ENCODE assay signal across 31 cellular contexts in genomic region chr1:66916320-66916719, GRCh38. TPM values are rescaled to one million over a fixed set of nuclear protein-coding genes. Genes with fewer than 3 reads are reported as not detected.
A peak's percentile ranks its signal among the peaks of the same experiment; 100 is the strongest.
DNase-seq lines count a peak whose midpoint lies in the region; ATAC-seq, FAIRE-seq and TF ChIP-seq lines count a peak whose summit lies in the region.
"Had no signal": no experiment of that assay in that cellular context is flagged by ENCODE, and none has a peak within 500 bp of the region (broad histone marks: within the 10 kb centered on the region; RNA-seq: fewer than 3 reads in every experiment).

No MANE protein-coding gene starts in this region.

- POLR2A ChIA-PET in SK-N-SH (lab: Yijun Ruan, JAX) = interaction anchor here (1.7 kb wide), 1 partner anchor 9 kb away, joined by 4 read pairs; the partner anchor contains the start of genes DNAI4 and MIER1

- H3K27ac Mint-ChIP-seq in mesothelial cell of epicardium = peak overlapping the region; percentile 64
- H3K27ac Mint-ChIP-seq: activated CD8-positive, alpha-beta T cell treated with anti-CD3 and anti-CD28 coated beads for 36 hours; activated naive CD8-positive, alpha-beta T cell treated with anti-CD3 and anti-CD28 coated beads for 36 hours; HFFc6; neural progenitor cell had no signal

- DNase-seq in GF-D8 (lab: John Stamatoyannopoulos, UW) = peak; percentile 79
- peak; percentile 42 for DNase-seq in SK-N-SH
- DNase-seq in fibroblast of mammary gland (ENCODE audit: low read depth) = peak; percentile 33
- no peak for DNase-seq in mesothelial cell of epicardium (ENCODE audit: low spot score in 2 of 2, unreplicated experiment in 2 of 2)
- DNase-seq in NCI-H2171 (lab: John Stamatoyannopoulos, UW) = no peak
- no peak for DNase-seq in urothelium cell line (ENCODE audit: low spot score)
- DNase-seq: activated CD4-positive, alpha-beta T cell treated with anti-CD3 and anti-CD28 coated beads for 1 hour; activated CD8-positive, alpha-beta T cell treated with anti-CD3 and anti-CD28 coated beads for 36 hours; activated effector memory CD4-positive, alpha-beta T cell treated with Interleukin-2 at 50 U/mL for 16 hours; activated naive CD8-positive, alpha-beta T cell treated with anti-CD3 and anti-CD28 coated beads for 36 hours; C1 segment of cervical spinal cord; Calu3; caudate nucleus; DMS79 treated with DMSO at 0.1 percent for 48 hours; HFFc6; left cardiac atrium; NCI-H1092; NCI-H187; NCI-H524 treated with DMSO at 0.1 percent for 48 hours; NK-92 treated with Interleukin-12 subunit alpha and Interleukin-12 subunit beta, amount 100 ng/mL, for 24 hours; SHP77 treated with DMSO at 0.1 percent for 48 hours; stimulated activated CD4-positive, alpha-beta T cell treated with anti-CD3 and anti-CD28 coated beads, Interleukin-2, amount 100 ng/mL, for 48 hours; T-helper 1 cell; transverse colon had no signal

- TF ChIP-seq CTCF in SK-N-SH (IDR thresholded peaks at IDR 0.05) (no peak), fibroblast of mammary gland (conservative IDR thresholded peaks at IDR 0.05; ENCODE audit: control insufficient read depth, insufficient read depth, low read depth, low read length) (no peak), mesothelial cell of epicardium (IDR thresholded peaks at IDR 0.05; ENCODE audit: unreplicated experiment) (no peak)

- peaks cover 15% of the 10 kb centered on the region for H3K9me3 Mint-ChIP-seq in mesothelial cell of epicardium
- H3K9me3 Mint-ChIP-seq: HFFc6 had no signal

- H2AFZ ChIP-seq in SK-N-SH (ENCODE audit: low read depth) = no peak overlapping the region
- H2AFZ ChIP-seq: neural progenitor cell, parathyroid adenoma had no signal

- peak overlapping the region in 1 of 2 experiments; percentile 39; a peak in 1 of 4 replicates for H3K27ac ChIP-seq in SK-N-SH (ENCODE audit: low read depth in 2 of 2, low read length in 1 of 2)
- H3K27ac ChIP-seq: neural progenitor cell, parathyroid adenoma, transverse colon had no signal

- H3K4me1 Mint-ChIP-seq in mesothelial cell of epicardium = peaks cover 3% of the 10 kb centered on the region
- H3K4me1 Mint-ChIP-seq: activated naive CD8-positive, alpha-beta T cell treated with anti-CD3 and anti-CD28 coated beads for 36 hours; neural progenitor cell had no signal

- peak in 1 of 2 experiments; percentile 81; a peak in 2 of 4 replicates for TF ChIP-seq EP300 in SK-N-SH (IDR thresholded peaks at IDR 0.05; ENCODE audit: borderline replicate concordance in 1 of 2, low read depth in 1 of 2, low read length in 1 of 2)

- no peaks in the 10 kb centered on the region for H3K27me3 Mint-ChIP-seq in mesothelial cell of epicardium (ENCODE audit: low read depth)
- H3K27me3 Mint-ChIP-seq: activated CD8-positive, alpha-beta T cell treated with anti-CD3 and anti-CD28 coated beads for 36 hours; activated naive CD8-positive, alpha-beta T cell treated with anti-CD3 and anti-CD28 coated beads for 36 hours had no signal

- H3K9me2 ChIP-seq in SK-N-SH = no peaks in the 10 kb centered on the region

- CTCF ChIA-PET in SK-N-SH (lab: Yijun Ruan, JAX) = no interaction called here

- 0 out of 2 replicates have a peak, but pooled peaks cover 4% of the 10 kb centered on the region for H3K79me2 ChIP-seq in SK-N-SH (ENCODE audit: insufficient read depth)
- H3K79me2 ChIP-seq: parathyroid adenoma had no signal

- H3K36me3 ChIP-seq in SK-N-SH (replicated peaks in 1 of 2; ENCODE audit: control insufficient read depth in 1 of 2, insufficient read depth in 2 of 2, low read length in 1 of 2) = peaks cover 4 to 14% of the 10 kb centered on the region in 2 experiments
- H3K36me3 ChIP-seq: transverse colon had no signal

- no peaks in the 10 kb centered on the region for H3K27me3 ChIP-seq in SK-N-SH (ENCODE audit: insufficient read depth)
- H3K27me3 ChIP-seq: neural progenitor cell, transverse colon had no signal

- no peak for ATAC-seq in HG03565 (IDR thresholded peaks at IDR 0.05; ENCODE audit: unreplicated experiment)
- ATAC-seq: activated CD8-positive, alpha-beta T cell treated with anti-CD3 and anti-CD28 coated beads for 36 hours; esophagus mucosa; GM12878; left cardiac atrium; Panc1 had no signal

- peaks cover 11% of the 10 kb centered on the region for H3F3A ChIP-seq in SK-N-SH (replicated peaks; ENCODE audit: insufficient read depth)

- no peaks in the 10 kb centered on the region for H4K20me1 ChIP-seq in SK-N-SH (ENCODE audit: insufficient read depth)

- no peak overlapping the region for H3K4me2 ChIP-seq in SK-N-SH
- H3K4me2 ChIP-seq: neural progenitor cell had no signal

- no peaks in the 10 kb centered on the region; a peak in 1 of 4 replicates for H3K4me1 ChIP-seq in SK-N-SH (ENCODE audit: control insufficient read depth in 1 of 2, insufficient read depth in 2 of 2, low read depth in 1 of 2, low read length in 1 of 2)
- H3K4me1 ChIP-seq: neural progenitor cell, parathyroid adenoma had no signal

- H3K9ac ChIP-seq in SK-N-SH = no peak overlapping the region
- H3K9ac ChIP-seq: neural progenitor cell, parathyroid adenoma had no signal

- no peak for TF ChIP-seq RAD21 in SK-N-SH (IDR thresholded peaks at IDR 0.05; ENCODE audit: low read length)

- H3K36me3 Mint-ChIP-seq in mesothelial cell of epicardium = peaks cover 23% of the 10 kb centered on the region

- FAIRE-seq in urothelium cell line (lab: Jason Lieb, UNC) = no peak
- FAIRE-seq: GM12878, TTC549 had no signal

- no peaks in the 10 kb centered on the region for H3K9me3 ChIP-seq in SK-N-SH
- H3K9me3 ChIP-seq: transverse colon had no signal

- no peak overlapping the region for H3K4me3 Mint-ChIP-seq in mesothelial cell of epicardium
- H3K4me3 Mint-ChIP-seq: activated CD8-positive, alpha-beta T cell treated with anti-CD3 and anti-CD28 coated beads for 36 hours; activated naive CD8-positive, alpha-beta T cell treated with anti-CD3 and anti-CD28 coated beads for 36 hours; HFFc6; neural progenitor cell had no signal

- H3K4me3 ChIP-seq in SK-N-SH (ENCODE audit: low read depth in 2 of 2, low read length in 1 of 2) (no peak overlapping the region), fibroblast of mammary gland (ENCODE audit: control insufficient read depth, low read depth, low read length) (no peak overlapping the region)
- H3K4me3 ChIP-seq: GM12878, neural progenitor cell, transverse colon had no signal

- WGBS in SK-N-SH (ENCODE audit: low lambda C conversion rate) = 43% methylated on average over 2 of the region's 2 CpGs

TF ChIP-seq in SK-N-SH, 30 proteins besides CTCF, POLR2A, EP300 and RAD21:
- TF ChIP-seq GATA2 (CRISPR knock-in tag; IDR thresholded peaks at IDR 0.05) (peak; percentile 96), SMC3 (IDR thresholded peaks at IDR 0.05; ENCODE audit: low read depth, low read length) (no peak), FOSL2 (IDR thresholded peaks at IDR 0.05; ENCODE audit: borderline replicate concordance, low read depth) (no peak), TAF1 (IDR thresholded peaks at IDR 0.05; ENCODE audit: borderline replicate concordance, low read depth, low read length) (no peak), RCOR1 (IDR thresholded peaks at IDR 0.05; ENCODE audit: low read length) (peak; percentile 63; the same call in 1 of the 2 replicates), NFIC (IDR thresholded peaks at IDR 0.05; ENCODE audit: borderline replicate concordance) (no peak), GABPA (IDR thresholded peaks at IDR 0.05; ENCODE audit: low read depth) (no peak), CHD2 (IDR thresholded peaks at IDR 0.05; ENCODE audit: low read length, partially characterized antibody) (peak; percentile 67)

RNA-seq across cellular contexts. Expression of gene DNAI4, which starts 8.3 kb away (rescaled TPM):
- 1.3 and 1.9 TPM in 2 replicates for polyA plus RNA-seq in SK-N-SH (2012; rRNA removed)
- polyA plus RNA-seq in SK-N-SH (2012; cell fraction: cytosol; rRNA removed) = 2.1 and 2.9 TPM in 2 replicates
- polyA plus RNA-seq in SK-N-SH (2012; cell fraction: nucleus; rRNA removed) = 1.0 and 2.8 TPM in 2 replicates
- total RNA-seq in mesothelial cell of epicardium = 8.9 to 12.8 TPM (median 9.3 TPM) in 3 replicates

RNA-seq across cellular contexts. Expression of gene MIER1, which starts 8.5 kb away (rescaled TPM):
- polyA plus RNA-seq in SK-N-SH (2012; rRNA removed) = 4.4 and 5.5 TPM in 2 replicates
- polyA plus RNA-seq in SK-N-SH (2012; cell fraction: cytosol; rRNA removed) = 6.7 and 8.4 TPM in 2 replicates
- polyA plus RNA-seq in SK-N-SH (2012; cell fraction: nucleus; rRNA removed) = 2.4 and 5.8 TPM in 2 replicates
- 34.3 to 39.9 TPM (median 36.5 TPM) in 3 replicates for total RNA-seq in mesothelial cell of epicardium

Comparison
In these comparisons a context has a peak if more than half of its experiments do, and no peak if none do; other contexts are left out.
1. DNase-seq: peak in GF-D8 (single experiment), SK-N-SH (single experiment) and fibroblast of mammary gland (single experiment); none in mesothelial cell of epicardium (0 of 2), NCI-H2171 (single experiment) and urothelium cell line (single experiment).